Comparison of ENCODE assay signal across 15 cellular contexts in the genomic region with DNA sequence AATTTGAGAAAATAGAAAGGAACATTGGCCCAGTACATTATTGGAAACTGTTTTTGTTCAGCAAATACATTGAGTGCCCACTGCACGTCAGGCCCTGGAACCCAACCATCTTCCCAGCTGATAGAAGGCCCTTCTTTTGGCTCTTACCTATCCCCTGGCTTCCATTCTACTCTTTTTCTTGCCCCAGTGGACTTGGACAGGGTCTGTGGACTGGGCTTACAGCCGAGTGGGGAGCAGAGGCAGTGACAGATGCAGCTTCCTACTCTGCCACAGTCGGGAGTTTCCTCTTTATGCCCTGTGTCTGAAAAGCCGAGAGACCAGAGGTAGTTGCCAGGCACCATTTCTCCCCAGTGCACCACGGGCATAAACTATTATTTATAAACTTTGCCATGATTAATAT.
A peak's percentile ranks its signal among the peaks of the same experiment; 100 is the strongest.
DNase-seq lines count a peak whose midpoint lies in the region; TF ChIP-seq lines count a peak whose summit lies in the region.
"Had no signal": no experiment of that assay in that cellular context is flagged by ENCODE, and none has a peak within 500 bp of the region (broad histone marks: within the 10 kb centered on the region; RNA-seq: fewer than 3 reads in every experiment).

No MANE protein-coding gene starts in this region.

- POLR2A ChIA-PET in OCI-LY7 (lab: Charles Lee) = no interaction called here

- H3K36me3 ChIP-seq in OCI-LY7 (ENCODE audit: insufficient read depth, low read length) = no peaks in the 10 kb centered on the region
- H3K36me3 ChIP-seq: stomach had no signal

- H3K27ac ChIP-seq in C4-2B (peak overlapping the region; percentile 49; the same call in 1 of the 2 replicates), epithelial cell of prostate (peak overlapping the region; percentile 30), OCI-LY7 (ENCODE audit: low read depth, low read length, poor library complexity, severe bottlenecking) (no peak overlapping the region)
- H3K27ac ChIP-seq: HL-60, stomach had no signal

- peaks cover 77% of the 10 kb centered on the region for H3K4me1 Mint-ChIP-seq in osteocyte (ENCODE audit: unreplicated experiment)

- no peaks in the 10 kb centered on the region for H3K9me3 Mint-ChIP-seq in osteocyte (ENCODE audit: unreplicated experiment)

- DNase-seq in NCI-H446 treated with DMSO at 0.1 percent for 48 hours (lab: John Stamatoyannopoulos, UW) (peak; percentile 85), epithelial cell of prostate (ENCODE audit: low read depth, low spot score) (no peak), osteocyte (ENCODE audit: extremely low spot score, unreplicated experiment) (no peak), amniotic stem cell (lab: John Stamatoyannopoulos, UW) (no peak), OCI-LY7 (ENCODE audit: low spot score) (no peak), HuH-7.5 (ENCODE audit: low spot score) (no peak)
- DNase-seq in activated CD8-positive, alpha-beta memory T cell treated with anti-CD3 and anti-CD28 coated beads, Interleukin-2, amount 50 U/mL, for 48 hours = no peak
- DNase-seq: activated CD4-positive, CD25-positive, alpha-beta regulatory T cell treated with anti-CD3 and anti-CD28 coated beads, Interleukin-2, amount 50 U/mL, for 72 hours; BE2C; NCI-H1436; occipital lobe; stomach had no signal

- no peak overlapping the region for H3K4me3 ChIP-seq in OCI-LY7 (ENCODE audit: low read depth, low read length, poor library complexity, severe bottlenecking)
- H3K4me3 ChIP-seq: coronary artery, stomach had no signal

- BruUV-seq in OCI-LY7 (replicated peaks; lab: Mats Ljungman, UMichigan) = no TSS peak

- H3K79me2 ChIP-seq in OCI-LY7 (ENCODE audit: insufficient read depth, low read depth, low read length) = peaks cover 85% of the 10 kb centered on the region

- TF ChIP-seq CTCF in C4-2B (conservative IDR thresholded peaks at IDR 0.05) (no peak), osteocyte (IDR thresholded peaks at IDR 0.05) (no peak), OCI-LY7 (conservative IDR thresholded peaks at IDR 0.05; ENCODE audit: low read length) (no peak)

- peaks cover 19% of the 10 kb centered on the region; the same call in 1 of the 2 replicates for H4K20me1 ChIP-seq in OCI-LY7 (ENCODE audit: insufficient read depth, low read length)

- intact Hi-C loops in OCI-LY7 (cut with micrococcal nuclease; ENCODE audit: unreplicated experiment) = no loop called here

- peak overlapping the region; percentile 85 for H3K27ac Mint-ChIP-seq in osteocyte (ENCODE audit: unreplicated experiment)

- H3K9me3 ChIP-seq in OCI-LY7 (ENCODE audit: low read length) = no peaks in the 10 kb centered on the region
- H3K9me3 ChIP-seq: BE2C, stomach had no signal

- H3K36me3 Mint-ChIP-seq in osteocyte (ENCODE audit: unreplicated experiment) = no peaks in the 10 kb centered on the region

- CTCF ChIA-PET in OCI-LY7 (lab: Charles Lee; ENCODE audit: unreplicated experiment) = no interaction called here

- no peak overlapping the region for H3K4me2 ChIP-seq in OCI-LY7 (ENCODE audit: low read length)

- no peak overlapping the region for H2AFZ ChIP-seq in OCI-LY7 (ENCODE audit: low read length)

- no peak overlapping the region for H3K4me3 Mint-ChIP-seq in osteocyte (ENCODE audit: unreplicated experiment)

- H3K9me2 ChIP-seq in OCI-LY7 (ENCODE audit: insufficient read depth, low read length) = no peaks in the 10 kb centered on the region

- H3K4me1 ChIP-seq in OCI-LY7 (ENCODE audit: insufficient read depth, low read length, poor library complexity, severe bottlenecking) = peaks cover 40% of the 10 kb centered on the region
- H3K4me1 ChIP-seq: BE2C had no signal

- no peaks in the 10 kb centered on the region for H3K27me3 Mint-ChIP-seq in osteocyte (ENCODE audit: unreplicated experiment)
